ENCODE assay signal across 1 cellular context in genomic region chr5:169583424-169584215, GRCh38.
TF ChIP-seq lines count a peak whose summit lies in the region.

SPDL1 (plus strand) TSS chr5:169583773; CDS start chr5:169588417, 4,644 bp downstream.

TF ChIP-seq in HepG2, 621 proteins besides CTCF, POLR2A, EP300 and RAD21 (continued from another document and continues in another):
- TF ChIP-seq ZGPAT (CRISPR knock-in tag; IDR thresholded peaks at IDR 0.05) (no peak; the same call in 1 of the 2 replicates), KMT2B (CRISPR knock-in tag; IDR thresholded peaks at IDR 0.05) (peak; percentile 81), ZBTB25 (CRISPR knock-in tag; IDR thresholded peaks at IDR 0.05) (no peak), HNRNPH1 (optimal IDR thresholded peaks at IDR 0.05; ENCODE audit: low read depth, low read length) (no peak), U2AF1 (optimal IDR thresholded peaks at IDR 0.05; ENCODE audit: low read depth, low read length) (no peak), ZKSCAN1 (IDR thresholded peaks at IDR 0.05; ENCODE audit: low read length) (no peak), ZFYVE20 (CRISPR knock-in tag; IDR thresholded peaks at IDR 0.05; ENCODE audit: borderline replicate concordance, low read depth) (no peak), ATF5 (CRISPR knock-in tag; IDR thresholded peaks at IDR 0.05; ENCODE audit: low read depth) (no peak), NFAT5 (CRISPR knock-in tag; IDR thresholded peaks at IDR 0.05) (no peak), KDM2A (CRISPR knock-in tag; IDR thresholded peaks at IDR 0.05; ENCODE audit: borderline replicate concordance, low read depth) (no peak; the same call in 1 of the 2 replicates), TOE1 (CRISPR knock-in tag; IDR thresholded peaks at IDR 0.05) (no peak), CCAR2 (optimal IDR thresholded peaks at IDR 0.05; ENCODE audit: low read depth, low read length) (no peak), CBX5 (CRISPR knock-in tag; IDR thresholded peaks at IDR 0.05; ENCODE audit: borderline replicate concordance) (no peak), ZNF331 (CRISPR knock-in tag; IDR thresholded peaks at IDR 0.05) (no peak; the same call in 1 of the 2 replicates), ZNF337 (CRISPR knock-in tag; IDR thresholded peaks at IDR 0.05; ENCODE audit: borderline replicate concordance, low read depth) (peak; percentile 59; the same call in 1 of the 2 replicates), SPEN (CRISPR knock-in tag; IDR thresholded peaks at IDR 0.05; ENCODE audit: low read depth) (peak; percentile 74; the same call in 1 of the 2 replicates), ZNF800 (CRISPR knock-in tag; IDR thresholded peaks at IDR 0.05) (no peak), TRIM24 (CRISPR knock-in tag; IDR thresholded peaks at IDR 0.05) (no peak), MAF1 (CRISPR knock-in tag; IDR thresholded peaks at IDR 0.05; ENCODE audit: borderline replicate concordance) (no peak), TEAD3 (CRISPR knock-in tag; optimal IDR thresholded peaks at IDR 0.05; ENCODE audit: borderline replicate concordance) (no peak), CHCHD3 (CRISPR knock-in tag; IDR thresholded peaks at IDR 0.05) (no peak), ETV5 (CRISPR knock-in tag; IDR thresholded peaks at IDR 0.05; ENCODE audit: borderline replicate concordance) (no peak; the same call in 1 of the 2 replicates), HNF1A (IDR thresholded peaks at IDR 0.05; ENCODE audit: low read depth) (no peak), HNF1A (CRISPR knock-in tag; IDR thresholded peaks at IDR 0.05; ENCODE audit: borderline replicate concordance) (peak; percentile 41; the same call in 1 of the 2 replicates), SP2 (CRISPR knock-in tag; IDR thresholded peaks at IDR 0.05) (no peak), TOPORS (CRISPR knock-in tag; IDR thresholded peaks at IDR 0.05) (no peak; the same call in 1 of the 2 replicates), ZC3H4 (CRISPR knock-in tag; IDR thresholded peaks at IDR 0.05; ENCODE audit: borderline replicate concordance) (no peak), ZNF24 (IDR thresholded peaks at IDR 0.05) (no peak), ZNF746 (CRISPR knock-in tag; IDR thresholded peaks at IDR 0.05) (no peak; the same call in 1 of the 2 replicates), ZNF572 (CRISPR knock-in tag; IDR thresholded peaks at IDR 0.05) (no peak), ZBTB4 (CRISPR knock-in tag; IDR thresholded peaks at IDR 0.05; ENCODE audit: borderline replicate concordance) (no peak), ELF4 (CRISPR knock-in tag; IDR thresholded peaks at IDR 0.05; ENCODE audit: borderline replicate concordance) (no peak), ZFP1 (CRISPR knock-in tag; IDR thresholded peaks at IDR 0.05) (no peak), SNAPC2 (CRISPR knock-in tag; IDR thresholded peaks at IDR 0.05) (no peak), ZNF614 (CRISPR knock-in tag; IDR thresholded peaks at IDR 0.05; ENCODE audit: borderline replicate concordance) (peak; percentile 37; the same call in 1 of the 2 replicates), ZNF263 (CRISPR knock-in tag; IDR thresholded peaks at IDR 0.05) (no peak), ZNF660 (CRISPR knock-in tag; IDR thresholded peaks at IDR 0.05; ENCODE audit: borderline replicate concordance, low read depth) (no peak), ZNF10 (CRISPR knock-in tag; IDR thresholded peaks at IDR 0.05; ENCODE audit: borderline replicate concordance, low read depth) (no peak), GTF2F1 (IDR thresholded peaks at IDR 0.05; ENCODE audit: low read length) (no peak), ARNT2 (CRISPR knock-in tag; IDR thresholded peaks at IDR 0.05; ENCODE audit: low read depth) (peak; percentile 86; the same call in 1 of the 2 replicates), SOX6 (IDR thresholded peaks at IDR 0.05) (no peak), SOX6 (CRISPR knock-in tag; IDR thresholded peaks at IDR 0.05) (no peak; the same call in 1 of the 2 replicates), TBP (CRISPR knock-in tag; IDR thresholded peaks at IDR 0.05) (no peak), ZNF205 (CRISPR knock-in tag; IDR thresholded peaks at IDR 0.05) (no peak), PAF1 (CRISPR knock-in tag; IDR thresholded peaks at IDR 0.05) (no peak), ZFP41 (CRISPR knock-in tag; IDR thresholded peaks at IDR 0.05; ENCODE audit: borderline replicate concordance) (no peak), AGO1 (IDR thresholded peaks at IDR 0.05; ENCODE audit: low read depth, low read length, poor library complexity, severe bottlenecking) (no peak), U2AF2 (IDR thresholded peaks at IDR 0.05; ENCODE audit: low read depth, low read length) (no peak)
